19 cellular contexts compared by ENCODE assay signal in genomic region chr3:50517721-50518206, GRCh38. TPM values are rescaled to one million over a fixed set of nuclear protein-coding genes. Genes with fewer than 3 reads are reported as not detected.
A peak's percentile ranks its signal among the peaks of the same experiment; 100 is the strongest.
DNase-seq lines count a peak whose midpoint lies in the region; ATAC-seq, FAIRE-seq and TF ChIP-seq lines count a peak whose summit lies in the region.
"Had no signal": no experiment of that assay in that cellular context is flagged by ENCODE, and none has a peak within 500 bp of the region (broad histone marks: within the 10 kb centered on the region; RNA-seq: fewer than 3 reads in every experiment).

No MANE protein-coding gene starts in this region.

- H3K4ac ChIP-seq in mesendoderm (ENCODE audit: low read depth, low read length) = peak overlapping the region; percentile 17

- TF ChIP-seq CTCF in A549 (IDR thresholded peaks at IDR 0.05) (no peak), MM.1S (IDR thresholded peaks at IDR 0.05; ENCODE audit: low read length) (no peak)

- H4K5ac ChIP-seq in mesendoderm (ENCODE audit: low read length) = no peak overlapping the region

- peak overlapping the region; percentile 79; the same call in 1 of the 2 replicates for H3K9ac ChIP-seq in BLaER1
- H3K9ac ChIP-seq in NT2/D1 (ENCODE audit: insufficient read length, low read depth) = peak overlapping the region; percentile 53
- H3K9ac ChIP-seq in mesendoderm (ENCODE audit: low read length) = peak overlapping the region; percentile 66
- H3K9ac ChIP-seq in MM.1S (ENCODE audit: low read length) = no peak overlapping the region

- peak overlapping the region; percentile 91 for H3K56ac ChIP-seq in mesendoderm (ENCODE audit: low read length)

- H3K36me3 ChIP-seq in BLaER1 = no peaks in the 10 kb centered on the region
- no peaks in the 10 kb centered on the region for H3K36me3 ChIP-seq in NT2/D1 (ENCODE audit: insufficient read depth, insufficient read length, low read length)
- no peaks in the 10 kb centered on the region for H3K36me3 ChIP-seq in mesendoderm (ENCODE audit: control insufficient read depth, insufficient read depth, low read length)
- no peaks in the 10 kb centered on the region for H3K36me3 ChIP-seq in MM.1S (replicated peaks; ENCODE audit: insufficient read depth, low read length)
- H3K36me3 ChIP-seq: BE2C, SJCRH30 had no signal

- H3K27ac ChIP-seq in A549 (no peak overlapping the region), BLaER1 (peak overlapping the region; percentile 79; the same call in 1 of the 2 replicates), mesendoderm (ENCODE audit: low read depth, low read length) (peak overlapping the region; percentile 71), MM.1S (ENCODE audit: low read length) (no peak overlapping the region)
- H3K27ac ChIP-seq: PC-9, SJCRH30 had no signal

- no peak overlapping the region for H3K18ac ChIP-seq in mesendoderm (ENCODE audit: low read length)

- no peak for DNase-seq in A549 (ENCODE audit: low read depth in 1 of 2, low spot score in 1 of 2)
- no peak for DNase-seq in NT2/D1 (ENCODE audit: low read depth, low spot score)
- no peak for DNase-seq in mesendoderm
- DNase-seq in MV-4-11 (lab: John Stamatoyannopoulos, UW) = no peak
- DNase-seq in MM.1S = no peak
- no peak for DNase-seq in GF-D8 (lab: John Stamatoyannopoulos, UW)
- DNase-seq: BE2C; CD4-positive, CD25-positive, alpha-beta regulatory T cell; HCEC 1CT; NCI-H1092 treated with DMSO at 0.1 percent for 48 hours; NCI-H1436; NCI-H187; NCI-H774; PC-9; SJCRH30 had no signal

- WGBS in A549 (ENCODE audit: missing lambda C conversion rate) = 41% methylated on average over 4 of the region's 4 CpGs
- no CpG with 5 or more reads among the region's 4 CpGs for WGBS in mesendoderm (ENCODE audit: extremely low coverage, insufficient coverage, low lambda C conversion rate)

- no peak for FAIRE-seq in A549 (lab: Jason Lieb, UNC)
- FAIRE-seq: D721Med had no signal

- no peak overlapping the region for H2BK120ac ChIP-seq in mesendoderm (ENCODE audit: low read depth, low read length)

- no peak for ATAC-seq in A549
- ATAC-seq: Right ventricle myocardium inferior, SK-N-SH treated with all-trans-retinoic acid at 6 μM for 48 hours had no signal

- H3K9me3 ChIP-seq in A549 (no peaks in the 10 kb centered on the region), BLaER1 (no peaks in the 10 kb centered on the region), NT2/D1 (ENCODE audit: insufficient read depth, low read length) (no peaks in the 10 kb centered on the region), MM.1S (replicated peaks; ENCODE audit: insufficient read depth, low read length) (no peaks in the 10 kb centered on the region)
- H3K9me3 ChIP-seq: BE2C, SJCRH30 had no signal

- H2AFZ ChIP-seq in MM.1S (ENCODE audit: low read length) = no peak overlapping the region
- H2AFZ ChIP-seq: PC-9 had no signal

- no peak overlapping the region for H2BK15ac ChIP-seq in mesendoderm (replicated peaks; ENCODE audit: low read depth)

- TF ChIP-seq EP300 in A549 (IDR thresholded peaks at IDR 0.05) = no peak

- POLR2A ChIA-PET in A549 (lab: Yijun Ruan, JAX) = no interaction called here

- no peaks in the 10 kb centered on the region for H3K79me1 ChIP-seq in mesendoderm (ENCODE audit: low read length)

- H3K27me3 ChIP-seq in BLaER1 = no peaks in the 10 kb centered on the region
- no peaks in the 10 kb centered on the region for H3K27me3 ChIP-seq in NT2/D1 (ENCODE audit: insufficient read depth, insufficient read length)
- no peaks in the 10 kb centered on the region for H3K27me3 ChIP-seq in mesendoderm (ENCODE audit: insufficient read depth, low read length, poor library complexity)
- H3K27me3 ChIP-seq in MM.1S (replicated peaks; ENCODE audit: insufficient read depth, low read length) = peaks cover 81% of the 10 kb centered on the region
- H3K27me3 ChIP-seq: BE2C had no signal

- H3F3A ChIP-seq in MM.1S (ENCODE audit: insufficient read depth, low read length) = no peaks in the 10 kb centered on the region

- CTCF ChIA-PET in A549 (lab: Yijun Ruan, JAX) = interaction anchor here (1.1 to 4.4 kb wide), 10 partner anchors 9 to 169 kb away, joined by 3 to 18 read pairs (median 5); no protein-coding TSS in a partner anchor

- H3K4me3 ChIP-seq in A549 (no peak overlapping the region), BLaER1 (no peak overlapping the region), NT2/D1 (ENCODE audit: insufficient read length, low read depth) (no peak overlapping the region), mesendoderm (ENCODE audit: low read length) (no peak overlapping the region), MM.1S (ENCODE audit: low read length) (no peak overlapping the region)
- H3K4me3 ChIP-seq: PC-9, SJCRH30 had no signal

- H2BK5ac ChIP-seq in mesendoderm (ENCODE audit: low read length) = no peak overlapping the region

- peak overlapping the region; percentile 99 for H2AK5ac ChIP-seq in mesendoderm (ENCODE audit: low read length)

- TF ChIP-seq POLR2A in A549 (IDR thresholded peaks at IDR 0.05; ENCODE audit: low read length) = no peak

- H3K23ac ChIP-seq in mesendoderm (ENCODE audit: low read length) = peak overlapping the region; percentile 26

- no peaks in the 10 kb centered on the region for H3K4me1 ChIP-seq in A549
- peaks cover 96% of the 10 kb centered on the region for H3K4me1 ChIP-seq in BLaER1
- H3K4me1 ChIP-seq in NT2/D1 (ENCODE audit: insufficient read depth, insufficient read length) = peaks cover 51% of the 10 kb centered on the region
- H3K4me1 ChIP-seq in mesendoderm (ENCODE audit: control insufficient read depth, low read depth, low read length) = peaks cover 23% of the 10 kb centered on the region
- no peaks in the 10 kb centered on the region for H3K4me1 ChIP-seq in MM.1S (ENCODE audit: low read length)

- H3K79me2 ChIP-seq in mesendoderm (ENCODE audit: control insufficient read depth, insufficient read depth, low read length) (no peaks in the 10 kb centered on the region), MM.1S (ENCODE audit: low read length) (no peaks in the 10 kb centered on the region)

- no peaks in the 10 kb centered on the region for H3K9me2 ChIP-seq in MM.1S (replicated peaks; ENCODE audit: insufficient read depth, low read length)

- no peak overlapping the region for H4K8ac ChIP-seq in mesendoderm (ENCODE audit: low read depth, low read length)

- TF ChIP-seq RAD21 in A549 (conservative IDR thresholded peaks at IDR 0.05 in 1 of 2, IDR thresholded peaks at IDR 0.05 in 1 of 2) = no peak

- H3K4me2 ChIP-seq in A549 (no peak overlapping the region), BLaER1 (peak overlapping the region; percentile 95), mesendoderm (ENCODE audit: low read length) (no peak overlapping the region), MM.1S (ENCODE audit: low read depth, low read length) (no peak overlapping the region)
- H3K4me2 ChIP-seq: PC-9 had no signal

- H4K20me1 ChIP-seq in BLaER1 = no peaks in the 10 kb centered on the region
- no peaks in the 10 kb centered on the region for H4K20me1 ChIP-seq in MM.1S (ENCODE audit: insufficient read depth, low read length)

TF ChIP-seq in A549, 52 proteins besides CTCF, POLR2A, EP300 and RAD21:
- TF ChIP-seq HOXB13 (CRISPR knock-in tag; IDR thresholded peaks at IDR 0.05; ENCODE audit: low read depth) (no peak), MAFK (IDR thresholded peaks at IDR 0.05; ENCODE audit: partially characterized antibody) (peak; percentile 96)

RNA-seq across cellular contexts. Expression of gene CACNA2D2, which starts 14.3 kb away (rescaled TPM):
- polyA plus RNA-seq in A549 (2011; rRNA removed) (0.21 and 0.22 TPM in 2 replicates), A549 (2017; fragmentation: RNase III; extraction: RNeasy Plus Mini Kit Qiagen cat#74134 plus additional on column Dnase treatment) (0.41 to 0.75 TPM (median 0.55 TPM) in 3 replicates)
- 0.20 and 0.21 TPM in 2 replicates for polyA plus RNA-seq in A549 (2012; cell fraction: cytosol; rRNA removed)
- polyA plus RNA-seq in A549 (2012; cell fraction: nucleus; rRNA removed) = 0.65 and 0.67 TPM in 2 replicates
- 0.58 TPM in 1 of 2 replicates, not detected in the other for polyA minus RNA-seq in A549 (2011; rRNA and poly(A)+ RNA removed)
- 4.1 TPM for polyA plus RNA-seq in mesendoderm (2013, experiment 1 of 2)
- polyA plus RNA-seq in mesendoderm (2013, experiment 2 of 2) = 3.7 TPM

RNA-seq across cellular contexts. Expression of gene C3orf18, which starts 49.8 kb away (rescaled TPM):
- 3.4 and 5.0 TPM in 2 replicates for polyA plus RNA-seq in A549 (2011; rRNA removed)
- polyA plus RNA-seq in A549 (2012; cell fraction: cytosol; rRNA removed) = 4.0 and 5.0 TPM in 2 replicates
- polyA plus RNA-seq in A549 (2012; cell fraction: nucleus; rRNA removed) = 7.0 and 11.2 TPM in 2 replicates
- 3.9 to 5.9 TPM (median 5.4 TPM) in 3 replicates for polyA plus RNA-seq in A549 (2017; fragmentation: RNase III; extraction: RNeasy Plus Mini Kit Qiagen cat#74134 plus additional on column Dnase treatment)
- 4.3 and 5.4 TPM in 2 replicates for polyA minus RNA-seq in A549 (2011; rRNA and poly(A)+ RNA removed)
- 1.9 TPM for polyA plus RNA-seq in mesendoderm (2013, experiment 1 of 2)
- 1.9 TPM for polyA plus RNA-seq in mesendoderm (2013, experiment 2 of 2)

RNA-seq across cellular contexts. Expression of gene HEMK1, which starts 51.6 kb away (rescaled TPM):
- polyA plus RNA-seq in A549 (2011; rRNA removed) (4.7 and 5.1 TPM in 2 replicates), A549 (2017; fragmentation: RNase III; extraction: RNeasy Plus Mini Kit Qiagen cat#74134 plus additional on column Dnase treatment) (4.3 to 5.4 TPM (median 4.3 TPM) in 3 replicates)
- 5.4 and 7.1 TPM in 2 replicates for polyA plus RNA-seq in A549 (2012; cell fraction: cytosol; rRNA removed)
- 13.6 and 15.4 TPM in 2 replicates for polyA plus RNA-seq in A549 (2012; cell fraction: nucleus; rRNA removed)
- 7.1 and 9.3 TPM in 2 replicates for polyA minus RNA-seq in A549 (2011; rRNA and poly(A)+ RNA removed)
- 5.3 TPM for polyA plus RNA-seq in mesendoderm (2013, experiment 1 of 2)
- polyA plus RNA-seq in mesendoderm (2013, experiment 2 of 2) = 5.4 TPM

Comparison
In these comparisons a context has a peak if more than half of its experiments do, and no peak if none do; other contexts are left out.
1. H3K27ac ChIP-seq: peak in BLaER1 (single experiment) and mesendoderm (single experiment); none in A549 (0 of 2) and MM.1S (single experiment).